In the genomic region with DNA sequence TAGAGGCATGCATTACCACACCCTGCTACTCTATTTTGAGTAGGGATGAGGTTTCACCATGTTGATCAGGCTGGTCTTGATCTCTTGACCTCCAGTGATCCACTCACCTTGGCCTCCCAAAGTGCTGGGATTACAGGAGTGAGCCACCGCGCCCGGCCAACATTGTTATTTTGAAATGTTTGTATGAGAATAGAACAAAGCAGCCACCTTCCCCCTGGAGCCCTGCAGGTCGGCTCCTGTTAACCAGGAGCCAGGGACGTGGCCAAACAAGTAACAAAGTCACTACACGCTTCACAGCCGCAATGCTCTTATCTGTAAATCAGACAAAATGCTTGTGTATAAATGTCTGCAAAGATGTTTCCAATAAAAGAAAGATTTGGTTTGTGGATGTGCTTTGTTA, we compare ENCODE assay signal across 24 cellular contexts.
"Had no signal": no experiment of that assay in that cellular context is flagged by ENCODE, and none has a peak within 500 bp of the region (broad histone marks: within the 10 kb centered on the region; RNA-seq: fewer than 3 reads in every experiment).

No MANE protein-coding gene starts in this region.

- H3K36me3 ChIP-seq: ascending aorta, cardiac muscle cell, WERI-Rb-1 had no signal

- ATAC-seq: activated CD8-positive, alpha-beta T cell treated with anti-CD3 and anti-CD28 coated beads for 36 hours had no signal

- H3K4me3 Mint-ChIP-seq: activated CD4-positive, alpha-beta T cell treated with anti-CD3 and anti-CD28 coated beads, Interleukin-2, amount 10 ng/mL, durations not matched to agents 24 days and 14 days; activated CD8-positive, alpha-beta T cell treated with anti-CD3 and anti-CD28 coated beads for 36 hours; activated naive CD4-positive, alpha-beta T cell treated with anti-CD3 and anti-CD28 coated beads, Interleukin-2, amount 50 U/mL, for 24 hours; activated naive CD8-positive, alpha-beta T cell treated with anti-CD3 and anti-CD28 coated beads, Interleukin-2, amount 10 ng/mL, durations not matched to agents 7 days and 5 days; activated T-cell treated with anti-CD3 and anti-CD28 coated beads, Interleukin-2, amount 50 U/mL, for 24 hours had no signal

- H3K27ac Mint-ChIP-seq: activated CD4-positive, alpha-beta T cell treated with anti-CD3 and anti-CD28 coated beads, Interleukin-2, amount 10 ng/mL, durations not matched to agents 24 days and 14 days; activated CD8-positive, alpha-beta T cell treated with anti-CD3 and anti-CD28 coated beads for 36 hours; activated naive CD4-positive, alpha-beta T cell treated with anti-CD3 and anti-CD28 coated beads, Interleukin-2, amount 50 U/mL, for 24 hours; activated naive CD8-positive, alpha-beta T cell treated with anti-CD3 and anti-CD28 coated beads, Interleukin-2, amount 10 ng/mL, durations not matched to agents 7 days and 5 days; activated T-cell treated with anti-CD3 and anti-CD28 coated beads, Interleukin-2, amount 50 U/mL, for 24 hours; activated T-helper 2 cell treated with anti-CD3 and anti-CD28 coated beads, Interferon-gamma antibody, Interleukin-2, Interleukin-4, amounts not matched to agents 10 μg/mL and 5 μg/mL and 100 μg/mL, durations not matched to agents 14 hours and 24 hours and 36 hours had no signal

- H3K27me3 Mint-ChIP-seq: activated CD4-positive, alpha-beta T cell treated with anti-CD3 and anti-CD28 coated beads, Interleukin-2, amount 10 ng/mL, durations not matched to agents 24 days and 14 days; activated CD8-positive, alpha-beta T cell treated with anti-CD3 and anti-CD28 coated beads for 36 hours; activated naive CD4-positive, alpha-beta T cell treated with anti-CD3 and anti-CD28 coated beads, Interleukin-2, amount 50 U/mL, for 24 hours; activated naive CD8-positive, alpha-beta T cell treated with anti-CD3 and anti-CD28 coated beads, Interleukin-2, amount 10 ng/mL, durations not matched to agents 7 days and 5 days; activated T-cell treated with anti-CD3 and anti-CD28 coated beads, Interleukin-2, amount 50 U/mL, for 24 hours had no signal

- H3K9me3 Mint-ChIP-seq: activated CD4-positive, alpha-beta T cell treated with anti-CD3 and anti-CD28 coated beads, Interleukin-2, amount 10 ng/mL, durations not matched to agents 24 days and 14 days; activated naive CD4-positive, alpha-beta T cell treated with anti-CD3 and anti-CD28 coated beads, Interleukin-2, amount 50 U/mL, for 24 hours; activated naive CD8-positive, alpha-beta T cell treated with anti-CD3 and anti-CD28 coated beads, Interleukin-2, amount 10 ng/mL, durations not matched to agents 7 days and 5 days; activated T-helper 2 cell treated with anti-CD3 and anti-CD28 coated beads, Interferon-gamma antibody, Interleukin-2, Interleukin-4, amounts not matched to agents 10 μg/mL and 5 μg/mL and 100 μg/mL, durations not matched to agents 14 hours and 24 hours and 36 hours had no signal

- H3K4me1 Mint-ChIP-seq: activated CD4-positive, alpha-beta T cell treated with anti-CD3 and anti-CD28 coated beads, Interleukin-2, amount 10 ng/mL, durations not matched to agents 24 days and 14 days; activated naive CD4-positive, alpha-beta T cell treated with anti-CD3 and anti-CD28 coated beads, Interleukin-2, amount 50 U/mL, for 24 hours; activated naive CD8-positive, alpha-beta T cell treated with anti-CD3 and anti-CD28 coated beads, Interleukin-2, amount 10 ng/mL, durations not matched to agents 7 days and 5 days had no signal

- H3K27ac ChIP-seq: ascending aorta, cardiac muscle cell, WERI-Rb-1 had no signal

- H3K9me3 ChIP-seq: ascending aorta had no signal

- H3K4me3 ChIP-seq: ascending aorta, cardiac muscle cell had no signal

- H3K4me1 ChIP-seq: ascending aorta had no signal

- H3K36me3 Mint-ChIP-seq: activated naive CD4-positive, alpha-beta T cell treated with anti-CD3 and anti-CD28 coated beads, Interleukin-2, amount 50 U/mL, for 24 hours; activated naive CD8-positive, alpha-beta T cell treated with anti-CD3 and anti-CD28 coated beads, Interleukin-2, amount 10 ng/mL, durations not matched to agents 7 days and 5 days had no signal

- H3K27me3 ChIP-seq: ascending aorta, cardiac muscle cell had no signal

- DNase-seq: activated CD4-positive, alpha-beta T cell treated with anti-CD3 and anti-CD28 coated beads, Interleukin-2, amount 10 ng/mL, durations not matched to agents 24 days and 14 days; activated CD4-positive, alpha-beta T cell treated with anti-CD3 and anti-CD28 coated beads, Interleukin-2, amount 50 U/mL, for 4 hours; activated CD8-positive, alpha-beta T cell treated with anti-CD3 and anti-CD28 coated beads for 36 hours; activated gamma-delta T cell; activated naive CD4-positive, alpha-beta T cell treated with Interleukin-2 at 50 U/mL for 16 hours; activated naive CD8-positive, alpha-beta T cell treated with anti-CD3 and anti-CD28 coated beads, Interleukin-2, amount 10 ng/mL, durations not matched to agents 7 days and 5 days; activated T-cell treated with anti-CD3 and anti-CD28 coated beads, Interleukin-2, amount 50 U/mL, for 24 hours; amygdala; Karpas-422; NCI-H1105; NCI-H1417 treated with DMSO at 0.1 percent for 48 hours; NCI-H1930; NCI-H2081 treated with DMSO at 0.1 percent for 48 hours; NCI-H345; NCI-H526; NCI-H748 treated with DMSO at 0.1 percent for 48 hours; NK-92 treated with Interleukin-12 subunit alpha and Interleukin-12 subunit beta, amount 100 ng/mL, for 24 hours; Right ventricle myocardium superior; T1000; WERI-Rb-1 had no signal
